In genomic region chr12:32562420-32562819, GRCh38 we compare ENCODE assay signal across 7 cellular contexts.
DNase-seq lines count a peak whose midpoint lies in the region; ATAC-seq and TF ChIP-seq lines count a peak whose summit lies in the region.
"Not testable (repeated sequence)": the region's sequence is repeated elsewhere in the genome, so short reads cannot be mapped to it uniquely, and the experiment has no call there.

No MANE protein-coding gene starts in this region.

- H3K27ac ChIP-seq in endodermal cell (ENCODE audit: low read depth, low read length) (peak overlapping the region; percentile 83), mesodermal cell (ENCODE audit: low read depth, low read length, severe bottlenecking) (peak overlapping the region; percentile 32), neuronal stem cell (replicated peaks; ENCODE audit: low read length) (peak overlapping the region; percentile 87), skeletal muscle tissue (ENCODE audit: low read depth, low read length) (peak overlapping the region; percentile 68)

- H3K36me3 ChIP-seq in endodermal cell (ENCODE audit: control insufficient read depth, insufficient read depth, low read length): peaks cover 42% of the 10 kb centered on the region
- not testable (repeated sequence) for H3K36me3 ChIP-seq in mesodermal cell (ENCODE audit: control insufficient read depth, insufficient read depth, low read length); skeletal muscle tissue (ENCODE audit: control insufficient read depth in 3 of 3, insufficient read depth in 3 of 3, low read length in 3 of 3)
- H3K36me3 ChIP-seq in neuronal stem cell (replicated peaks in 1 of 2; ENCODE audit: control insufficient read depth in 2 of 2, insufficient read depth in 2 of 2, low read length in 2 of 2): peaks cover 10 to 30% of the 10 kb centered on the region in 2 donors

- H3K4me1 Mint-ChIP-seq in WTC11: peaks cover 57% of the 10 kb centered on the region
- H3K4me1 Mint-ChIP-seq in endodermal cell: peaks cover 33% of the 10 kb centered on the region
- H3K4me1 Mint-ChIP-seq in type B pancreatic cell (ENCODE audit: unreplicated experiment): peaks cover 17% of the 10 kb centered on the region

- H3K9ac ChIP-seq in endodermal cell (ENCODE audit: extremely low read depth, low read length, poor library complexity, severe bottlenecking); neuronal stem cell (ENCODE audit: low read depth, low read length, poor library complexity); skeletal muscle tissue (ENCODE audit: low read depth in 1 of 3, low read length in 3 of 3): not testable (repeated sequence)

- H2AFZ ChIP-seq in neuronal stem cell (ENCODE audit: low read length): not testable (repeated sequence)

- not testable (repeated sequence) for H3K23ac ChIP-seq in neuronal stem cell (ENCODE audit: low read depth, low read length, poor library complexity)

- H4K8ac ChIP-seq in neuronal stem cell (ENCODE audit: low read depth, low read length): not testable (repeated sequence)

- not testable (repeated sequence) for H3K9me3 Mint-ChIP-seq in WTC11, type B pancreatic cell
- H3K9me3 Mint-ChIP-seq in endodermal cell: peaks cover 23% of the 10 kb centered on the region

- not testable (repeated sequence) for H2BK5ac ChIP-seq in neuronal stem cell (ENCODE audit: low read length)

- CTCF ChIA-PET in WTC11 (lab: Charles Lee): not testable (repeated sequence)

- WGBS in endodermal cell (ENCODE audit: insufficient coverage in 1 of 2, insufficient read length in 1 of 2), 2 experiments: no CpG with 5 or more reads among the region's 6 CpGs
- no CpG with 5 or more reads among the region's 6 CpGs for WGBS in mesodermal cell (ENCODE audit: insufficient coverage in 2 of 2), 2 experiments
- no CpG with 5 or more reads among the region's 6 CpGs for WGBS in neuronal stem cell (ENCODE audit: extremely low coverage in 2 of 2, insufficient read length in 2 of 2, insufficient replicate concordance in 1 of 2), 2 donors

- not testable (repeated sequence) for H3K4me2 ChIP-seq in neuronal stem cell (ENCODE audit: insufficient read depth, low read length, poor library complexity, severe bottlenecking)

- H3K27ac Mint-ChIP-seq in WTC11: peak overlapping the region; percentile 83; the same call in 1 of the 2 replicates
- peak overlapping the region; percentile 56 for H3K27ac Mint-ChIP-seq in endodermal cell
- H3K27ac Mint-ChIP-seq in type B pancreatic cell: peak overlapping the region; percentile 40

- H3K18ac ChIP-seq in neuronal stem cell (ENCODE audit: low read length): not testable (repeated sequence)

- peak overlapping the region; percentile 13 for H3K4me3 ChIP-seq in endodermal cell (ENCODE audit: low read length)
- H3K4me3 ChIP-seq in mesodermal cell (ENCODE audit: extremely low read depth, insufficient read depth, low read length, poor library complexity, severe bottlenecking); neuronal stem cell (ENCODE audit: low read length in 2 of 2); skeletal muscle tissue (ENCODE audit: low read length in 3 of 3): not testable (repeated sequence)

- H2AK5ac ChIP-seq in neuronal stem cell (ENCODE audit: low read depth, low read length): not testable (repeated sequence)

- not testable (repeated sequence) for H3K4me1 ChIP-seq in endodermal cell (ENCODE audit: control insufficient read depth, insufficient read depth, low read length); mesodermal cell (ENCODE audit: control insufficient read depth, insufficient read depth, low read length, poor library complexity, severe bottlenecking)
- H3K4me1 ChIP-seq in neuronal stem cell (ENCODE audit: control insufficient read depth in 2 of 2, insufficient read depth in 1 of 2, low read depth in 1 of 2, low read length in 2 of 2): peaks cover 10 to 22% of the 10 kb centered on the region in 2 donors
- H3K4me1 ChIP-seq in skeletal muscle tissue (ENCODE audit: control insufficient read depth in 3 of 3, insufficient read depth in 3 of 3, low read length in 3 of 3): peaks cover 32 to 34% (median 33%) of the 10 kb centered on the region in 3 donors

- H3K4ac ChIP-seq in neuronal stem cell (ENCODE audit: low read length): not testable (repeated sequence)

- H3K9me3 ChIP-seq in endodermal cell (ENCODE audit: control insufficient read depth, low read length) (peaks cover 38% of the 10 kb centered on the region), neuronal stem cell (replicated peaks in 1 of 2; ENCODE audit: control insufficient read depth in 2 of 2, insufficient read depth in 1 of 2, low read depth in 1 of 2, low read length in 2 of 2) (peaks cover 5 to 11% of the 10 kb centered on the region in 2 donors)
- not testable (repeated sequence) for H3K9me3 ChIP-seq in mesodermal cell (ENCODE audit: control insufficient read depth, low read length); skeletal muscle tissue (ENCODE audit: control insufficient read depth in 3 of 3, low read length in 3 of 3)

- TF ChIP-seq CTCF in WTC11 (IDR thresholded peaks at IDR 0.05); endodermal cell (conservative IDR thresholded peaks at IDR 0.05); type B pancreatic cell (conservative IDR thresholded peaks at IDR 0.05): not testable (repeated sequence)

- H3K4me3 Mint-ChIP-seq in WTC11, type B pancreatic cell: not testable (repeated sequence)
- peak overlapping the region; percentile 7 for H3K4me3 Mint-ChIP-seq in endodermal cell

- DNase-seq in WTC11 (ENCODE audit: low spot score); endodermal cell; left ventricle myocardium superior; neuronal stem cell (ENCODE audit: low spot score); type B pancreatic cell (ENCODE audit: extremely low spot score, unreplicated experiment): not testable (repeated sequence)

- H3K27me3 ChIP-seq in endodermal cell (ENCODE audit: control insufficient read depth, insufficient read depth, low read length, poor library complexity, severe bottlenecking); neuronal stem cell (ENCODE audit: control insufficient read depth in 3 of 3, insufficient read depth in 3 of 3, low read depth in 1 of 3, low read length in 3 of 3); skeletal muscle tissue (ENCODE audit: control insufficient read depth in 3 of 3, insufficient read depth in 3 of 3, low read length in 3 of 3): not testable (repeated sequence)

- H3K27me3 Mint-ChIP-seq in WTC11 (ENCODE audit: low read depth); endodermal cell (ENCODE audit: insufficient read depth); type B pancreatic cell: not testable (repeated sequence)

- not testable (repeated sequence) for H2BK15ac ChIP-seq in neuronal stem cell (ENCODE audit: low read length)

- not testable (repeated sequence) for H4K91ac ChIP-seq in neuronal stem cell (ENCODE audit: low read depth, low read length, poor library complexity)

- intact Hi-C loops in left ventricle myocardium superior (cut with micrococcal nuclease): not testable (repeated sequence)

- H3K36me3 Mint-ChIP-seq in WTC11 (peaks cover 28% of the 10 kb centered on the region), endodermal cell (ENCODE audit: low read depth) (peaks cover 52% of the 10 kb centered on the region), type B pancreatic cell (peaks cover 31% of the 10 kb centered on the region)

- not testable (repeated sequence) for H2BK120ac ChIP-seq in neuronal stem cell (ENCODE audit: low read depth, low read length)

- POLR2A ChIA-PET in WTC11 (lab: Charles Lee): not testable (repeated sequence)

- H3K14ac ChIP-seq in neuronal stem cell (ENCODE audit: low read length): not testable (repeated sequence)

- H2BK12ac ChIP-seq in neuronal stem cell (ENCODE audit: low read length): not testable (repeated sequence)

- H3K79me1 ChIP-seq in neuronal stem cell (ENCODE audit: low read depth, low read length): not testable (repeated sequence)

- ATAC-seq in WTC11: not testable (repeated sequence)
- ATAC-seq in left ventricle myocardium superior: peak; percentile 13

Comparison
In these comparisons a context has a peak if more than half of its experiments do, and no peak if none do; other contexts are left out.
1. H3K27ac ChIP-seq: peak in every context shown above with its lines; median percentile 87 in neuronal stem cell; 83 in endodermal cell; 68 in skeletal muscle tissue; 32 in mesodermal cell.